In the genomic region with DNA sequence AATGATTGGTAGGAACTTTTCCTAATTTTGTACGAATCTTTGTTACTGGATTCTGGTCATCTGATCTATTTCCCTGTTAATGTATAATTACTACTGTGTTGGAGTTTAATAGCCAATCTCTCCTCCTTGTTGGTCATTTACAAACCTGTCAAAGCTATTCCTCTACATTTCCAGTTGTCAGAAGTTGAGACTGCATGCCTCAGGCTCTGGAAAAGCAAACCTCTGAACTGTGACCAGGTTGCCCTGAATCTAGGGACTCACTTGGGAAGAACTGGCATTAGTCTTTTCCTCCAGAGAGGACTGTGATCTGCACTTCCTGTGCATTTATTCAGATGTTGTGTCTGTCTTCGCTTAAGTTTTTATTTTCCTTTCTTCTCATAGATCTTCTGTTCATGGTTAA, we compare ENCODE assay signal across 22 cellular contexts. TPM values are rescaled to one million over a fixed set of nuclear protein-coding genes. Genes with fewer than 3 reads are reported as not detected.
DNase-seq lines count a peak whose midpoint lies in the region; ATAC-seq, FAIRE-seq and TF ChIP-seq lines count a peak whose summit lies in the region.
"Had no signal": no experiment of that assay in that cellular context is flagged by ENCODE, and none has a peak within 500 bp of the region (broad histone marks: within the 10 kb centered on the region; RNA-seq: fewer than 3 reads in every experiment).

No MANE protein-coding gene starts in this region.

- peak in 1 of 2 donors; percentile 17 for DNase-seq in left colon
- DNase-seq in small intestine: peak; percentile 57
- DNase-seq in DMS 273 treated with DMSO at 0.1 percent for 48 hours (lab: John Stamatoyannopoulos, UW): no peak
- DNase-seq in activated T-cell treated with anti-CD3 and anti-CD28 coated beads, Interleukin-2, amount 50 U/mL, for 1 hour: no peak
- no peak for DNase-seq in NCI-H1436 (lab: John Stamatoyannopoulos, UW)
- DNase-seq: BE2C; CD4-positive, CD25-positive, alpha-beta regulatory T cell; COR-L47; DMS153; KG1; MV-4-11; NCI-H187 treated with DMSO at 0.1 percent for 48 hours; NCI-H226; NCI-H524; NCI-H82 had no signal

- TF ChIP-seq CTCF in Loucy (conservative IDR thresholded peaks at IDR 0.05; ENCODE audit: low read length): no peak

- no peaks in the 10 kb centered on the region for H3K27me3 ChIP-seq in Loucy (ENCODE audit: insufficient read depth, low read length, poor library complexity, severe bottlenecking)
- H3K27me3 ChIP-seq in duodenal mucosa (ENCODE audit: control insufficient read depth in 1 of 2, insufficient read depth in 2 of 2, low read length in 2 of 2): no peaks in the 10 kb centered on the region
- H3K27me3 ChIP-seq in small intestine (ENCODE audit: control insufficient read depth in 2 of 2, insufficient read depth in 2 of 2, low read length in 2 of 2): no peaks in the 10 kb centered on the region
- H3K27me3 ChIP-seq: BE2C had no signal

- no peaks in the 10 kb centered on the region for H4K20me1 ChIP-seq in Loucy (ENCODE audit: insufficient read depth, low read length, poor library complexity, severe bottlenecking)

- no peak overlapping the region for H3K4me2 ChIP-seq in Loucy (ENCODE audit: low read depth, low read length, poor library complexity, severe bottlenecking)

- no peaks in the 10 kb centered on the region for H3K9me3 ChIP-seq in Loucy (ENCODE audit: insufficient read depth, low read depth, low read length)
- no peaks in the 10 kb centered on the region for H3K9me3 ChIP-seq in duodenal mucosa (ENCODE audit: control insufficient read depth in 1 of 2, low read length in 2 of 2)
- no peaks in the 10 kb centered on the region for H3K9me3 ChIP-seq in small intestine (ENCODE audit: control insufficient read depth, low read depth)
- H3K9me3 ChIP-seq: BE2C had no signal

- intact Hi-C loops in left colon (cut with DNase I, micrococcal nuclease): no loop called here

- no peaks in the 10 kb centered on the region for H3K9me2 ChIP-seq in Loucy (replicated peaks; ENCODE audit: low read depth, low read length)

- H3K79me2 ChIP-seq in Loucy (ENCODE audit: insufficient read depth, low read length): no peaks in the 10 kb centered on the region

- 0 out of 2 replicates have a peak overlapping the region, but pooled peaks have one; percentile 57 for H2AFZ ChIP-seq in Loucy (ENCODE audit: low read length)

- peak overlapping the region; percentile 20 for H3K27ac ChIP-seq in duodenal mucosa (ENCODE audit: low read depth, low read length)
- peak overlapping the region in 1 of 2 donors; percentile 62 for H3K27ac ChIP-seq in small intestine (ENCODE audit: low read depth in 1 of 2, low read length in 1 of 2)

- H3K4me1 ChIP-seq in Loucy (ENCODE audit: insufficient read depth, low read length, poor library complexity, severe bottlenecking): peaks cover 3% of the 10 kb centered on the region
- H3K4me1 ChIP-seq in duodenal mucosa (ENCODE audit: control insufficient read depth in 1 of 2, insufficient read depth in 2 of 2, low read length in 2 of 2): peaks cover 38 to 42% of the 10 kb centered on the region in 2 donors
- H3K4me1 ChIP-seq in small intestine (ENCODE audit: control insufficient read depth in 2 of 2, insufficient read depth in 1 of 2, low read depth in 1 of 2, low read length in 1 of 2): peaks cover 0 to 7% of the 10 kb centered on the region in 2 donors

- H3F3A ChIP-seq in Loucy (ENCODE audit: low read depth): no peaks in the 10 kb centered on the region

- H3K4me3 ChIP-seq in Loucy (ENCODE audit: low read length, poor library complexity, severe bottlenecking): no peak overlapping the region
- H3K4me3 ChIP-seq in duodenal mucosa (ENCODE audit: low read depth in 1 of 2, low read length in 2 of 2): peak overlapping the region in 1 of 2 donors; percentile 17
- H3K4me3 ChIP-seq in small intestine (ENCODE audit: low read depth in 1 of 2, low read length in 2 of 2): no peak overlapping the region
- H3K4me3 ChIP-seq: GM12878 had no signal

- H3K36me3 ChIP-seq in Loucy (ENCODE audit: insufficient read depth, low read length) (no peaks in the 10 kb centered on the region), duodenal mucosa (ENCODE audit: control insufficient read depth in 1 of 2, insufficient read depth in 2 of 2, low read length in 2 of 2) (no peaks in the 10 kb centered on the region), small intestine (ENCODE audit: control insufficient read depth in 2 of 2, insufficient read depth in 2 of 2, low read length in 2 of 2) (no peaks in the 10 kb centered on the region)

- ATAC-seq in left colon (peak; percentile 3), GM19035 (IDR thresholded peaks at IDR 0.05; ENCODE audit: unreplicated experiment) (no peak)
- ATAC-seq: GM12878 had no signal

- H3K9ac ChIP-seq in Loucy (ENCODE audit: low read depth, low read length, poor library complexity, severe bottlenecking) (no peak overlapping the region), duodenal mucosa (ENCODE audit: low read depth in 1 of 2, low read length in 2 of 2) (peak overlapping the region; percentile 34 to 57)

- no peak for FAIRE-seq in small intestine (lab: Jason Lieb, UNC)
- FAIRE-seq: A204.1, H1, HepG2 had no signal

- 28 to 54% (median 42%) methylated on average over 2 of the region's 2 CpGs for WGBS in small intestine, 3 donors

RNA-seq across cellular contexts. Expression of a gene that starts 16.1 kb away (rescaled TPM):
- total RNA-seq in left colon: 10 to 100 TPM in 1 of 2 donors, 1 to 10 TPM in 1; 1.5 to 11.9 TPM
- 10 to 100 TPM in 1 of 3 donors, 1 to 10 TPM in 2; 2.5 to 14.2 (median 5.9) TPM for polyA plus RNA-seq in small intestine
- total RNA-seq: CD4-positive, CD25-positive, alpha-beta regulatory T cell had no signal
- polyA plus RNA-seq: CD4-positive, CD25-positive, alpha-beta regulatory T cell had no signal

RNA-seq across cellular contexts. Expression of a gene that starts 20.6 kb away (rescaled TPM):
- 1 to 10 TPM; 3.8 to 7.3 TPM for total RNA-seq in left colon
- polyA plus RNA-seq in small intestine: 1 to 10 TPM; 1.5 to 5.7 (median 4.2) TPM
- total RNA-seq: CD4-positive, CD25-positive, alpha-beta regulatory T cell had no signal
- polyA plus RNA-seq: CD4-positive, CD25-positive, alpha-beta regulatory T cell had no signal

RNA-seq across cellular contexts. Expression of a gene that starts 46.0 kb away (rescaled TPM):
- total RNA-seq in left colon: 10 to 100 TPM; 56.7 to 69.4 TPM
- polyA plus RNA-seq in small intestine: 10 to 100 TPM; 15.7 to 24.8 (median 19.1) TPM
- total RNA-seq: CD4-positive, CD25-positive, alpha-beta regulatory T cell had no signal
- polyA plus RNA-seq: CD4-positive, CD25-positive, alpha-beta regulatory T cell had no signal
